In genomic region chr11:116981216-116981887, GRCh38 we compare ENCODE assay signal across 13 cellular contexts.
DNase-seq lines count a peak whose midpoint lies in the region; ATAC-seq and TF ChIP-seq lines count a peak whose summit lies in the region.
"Had no signal": no experiment of that assay in that cellular context is flagged by ENCODE, and none has a peak within 500 bp of the region (broad histone marks: within the 10 kb centered on the region; RNA-seq: fewer than 3 reads in every experiment).

No MANE protein-coding gene starts in this region.

- H3K4me3 Mint-ChIP-seq in activated naive CD4-positive, alpha-beta T cell treated with anti-CD3 and anti-CD28 coated beads, Interleukin-2, amount 10 ng/mL, durations not matched to agents 7 days and 5 days = no peak overlapping the region

- H3K4me3 ChIP-seq in ectodermal cell (ENCODE audit: insufficient read depth, low read depth, low read length) (no peak overlapping the region), upper lobe of left lung (no peak overlapping the region)
- H3K4me3 ChIP-seq: vagina had no signal

- CTCF ChIA-PET in activated naive CD4-positive, alpha-beta T cell treated with anti-CD3 and anti-CD28 coated beads, Interleukin-2, amount 10 ng/mL, durations not matched to agents 7 days and 5 days (lab: Charles Lee) = interaction anchor here (1.3 to 1.5 kb wide), 2 partner anchors 54 to 191 kb away, joined by 3 to 4 read pairs; no protein-coding TSS in a partner anchor

- DNase-seq in activated naive CD4-positive, alpha-beta T cell treated with anti-CD3 and anti-CD28 coated beads, Interleukin-2, amount 10 ng/mL, durations not matched to agents 7 days and 5 days = no peak
- DNase-seq in activated naive CD4-positive, alpha-beta T cell treated with Interleukin-2 at 50 U/mL for 16 hours = no peak
- DNase-seq in SKM-1 treated with dmso at 0.1 percent for 144 hours (lab: John Stamatoyannopoulos, UW; ENCODE audit: unreplicated experiment) (peak; percentile 84), upper lobe of left lung (peak in 1 of 2 donors; percentile 26), middle frontal gyrus (ENCODE audit: extremely low spot score, low spot score) (no peak), glomerular visceral epithelial cell (ENCODE audit: extremely low spot score) (no peak)
- DNase-seq: activated effector memory CD4-positive, alpha-beta T cell treated with anti-CD3 and anti-CD28 coated beads, Interleukin-2, amount 50 U/mL, for 16 hours; NCI-H1092 treated with DMSO at 0.1 percent for 48 hours; retina had no signal

- no peak for TF ChIP-seq CTCF in upper lobe of left lung (IDR thresholded peaks at IDR 0.05)

- peaks cover 57% of the 10 kb centered on the region for H3K4me1 Mint-ChIP-seq in activated naive CD4-positive, alpha-beta T cell treated with anti-CD3 and anti-CD28 coated beads, Interleukin-2, amount 10 ng/mL, durations not matched to agents 7 days and 5 days

- H3K27me3 ChIP-seq in ectodermal cell (ENCODE audit: control insufficient read depth, insufficient read depth, low read length, poor library complexity, severe bottlenecking) (no peaks in the 10 kb centered on the region), upper lobe of left lung (no peaks in the 10 kb centered on the region)
- H3K27me3 ChIP-seq: vagina had no signal

- H3K36me3 ChIP-seq in ectodermal cell (ENCODE audit: control insufficient read depth, insufficient read depth, low read length) (no peaks in the 10 kb centered on the region), upper lobe of left lung (no peaks in the 10 kb centered on the region)
- H3K36me3 ChIP-seq: vagina had no signal

- H3K27me3 Mint-ChIP-seq in activated naive CD4-positive, alpha-beta T cell treated with anti-CD3 and anti-CD28 coated beads, Interleukin-2, amount 10 ng/mL, durations not matched to agents 7 days and 5 days = no peaks in the 10 kb centered on the region

- H3K36me3 Mint-ChIP-seq in activated naive CD4-positive, alpha-beta T cell treated with anti-CD3 and anti-CD28 coated beads, Interleukin-2, amount 10 ng/mL, durations not matched to agents 7 days and 5 days = peaks cover 9% of the 10 kb centered on the region

- H3K27ac Mint-ChIP-seq in activated naive CD4-positive, alpha-beta T cell treated with anti-CD3 and anti-CD28 coated beads, Interleukin-2, amount 10 ng/mL, durations not matched to agents 7 days and 5 days = peak overlapping the region; percentile 84

- ATAC-seq in upper lobe of left lung (ENCODE audit: low FRiP score in 2 of 2) (no peak), HG03442 (IDR thresholded peaks at IDR 0.05; ENCODE audit: unreplicated experiment) (no peak)
- ATAC-seq: HCT116 had no signal

- TF ChIP-seq POLR2A in upper lobe of left lung (IDR thresholded peaks at IDR 0.05) = no peak

- no peak for TF ChIP-seq EP300 in upper lobe of left lung (IDR thresholded peaks at IDR 0.05)

- no peaks in the 10 kb centered on the region for H3K9me3 ChIP-seq in ectodermal cell (ENCODE audit: control insufficient read depth, low read length)
- no peaks in the 10 kb centered on the region for H3K9me3 ChIP-seq in upper lobe of left lung
- H3K9me3 ChIP-seq: vagina had no signal

- H3K9me3 Mint-ChIP-seq in activated naive CD4-positive, alpha-beta T cell treated with anti-CD3 and anti-CD28 coated beads, Interleukin-2, amount 10 ng/mL, durations not matched to agents 7 days and 5 days = no peaks in the 10 kb centered on the region

- H3K4me1 ChIP-seq in ectodermal cell (ENCODE audit: control insufficient read depth, insufficient read depth, low read length) = peaks cover 3% of the 10 kb centered on the region
- peaks cover 17 to 40% (median 28%) of the 10 kb centered on the region in 4 donors for H3K4me1 ChIP-seq in upper lobe of left lung

- peak overlapping the region; percentile 52 for H3K27ac ChIP-seq in ectodermal cell (ENCODE audit: insufficient read depth, low read depth, low read length, poor library complexity, severe bottlenecking)
- peak overlapping the region; percentile 21 to 70 (median 49) for H3K27ac ChIP-seq in upper lobe of left lung
- H3K27ac ChIP-seq: vagina had no signal

- 96 to 98% methylated on average over 5 of the region's 5 CpGs for WGBS in ectodermal cell, 2 experiments
- 79 to 91% methylated on average over 5 of the region's 5 CpGs for WGBS in upper lobe of left lung, 2 donors
